In the genomic region with DNA sequence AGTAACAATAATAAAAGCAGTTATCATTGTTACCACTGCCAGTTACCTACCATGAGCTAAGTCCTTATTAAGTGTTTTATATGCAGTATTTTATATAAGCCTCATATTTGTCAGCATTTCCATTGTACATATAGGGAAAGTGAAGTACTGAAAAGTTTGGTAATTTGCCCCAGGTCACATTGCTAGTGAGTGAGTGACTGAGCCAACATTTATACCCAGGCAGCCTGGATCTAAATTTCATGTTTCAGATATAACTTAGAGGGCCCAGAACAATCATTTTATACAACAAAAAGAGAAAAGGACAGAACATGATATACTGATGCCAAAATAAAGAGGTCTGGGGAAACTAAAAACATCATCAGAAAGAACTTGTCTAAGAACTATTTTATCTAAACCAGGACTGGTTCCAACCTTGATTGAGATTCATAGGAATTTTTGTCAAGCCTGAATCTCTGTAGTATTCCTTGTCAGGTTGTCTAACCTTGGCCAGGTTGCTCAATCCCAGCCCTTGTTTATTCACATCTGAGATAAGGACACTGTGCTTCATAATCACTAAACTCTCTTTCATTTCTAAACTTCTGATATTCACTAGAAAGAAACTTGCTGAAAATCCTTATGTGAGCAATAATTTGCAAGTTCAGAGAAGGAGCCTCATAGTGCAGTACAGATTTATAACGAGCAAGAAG, we compare ENCODE assay signal across 24 cellular contexts.
DNase-seq lines count a peak whose midpoint lies in the region; ATAC-seq, FAIRE-seq and TF ChIP-seq lines count a peak whose summit lies in the region.
"Had no signal": no experiment of that assay in that cellular context is flagged by ENCODE, and none has a peak within 500 bp of the region (broad histone marks: within the 10 kb centered on the region; RNA-seq: fewer than 3 reads in every experiment).

No MANE protein-coding gene starts in this region.

- intact Hi-C loops in Calu3 (cut with micrococcal nuclease; ENCODE audit: unreplicated experiment) (no loop called here), heart left ventricle (cut with DNase I) (loop anchor here in 3 of 10 donors (5.0 to 10.0 kb wide), 4 partner anchors 55 to 237 kb away; no protein-coding TSS in a partner anchor)

- no peak overlapping the region for H3K4me3 ChIP-seq in heart left ventricle
- H3K4me3 ChIP-seq: GM23338, HAP-1, PC-9, SJCRH30 had no signal

- no peaks in the 10 kb centered on the region for H3K9me3 ChIP-seq in heart left ventricle
- H3K9me3 ChIP-seq: HAP-1, SJCRH30 had no signal

- no TSS peak for BruUV-seq in Calu3 (replicated peaks; lab: Mats Ljungman, UMichigan)

- H3K4me3 Mint-ChIP-seq in Calu3 (ENCODE audit: low read depth, unreplicated experiment): peak overlapping the region; percentile 16
- H3K4me3 Mint-ChIP-seq: GM23338, IgD-negative memory B cell had no signal

- peak; percentile 95 for ATAC-seq in left lobe of liver
- peak; percentile 27 for ATAC-seq in omental fat pad (ENCODE audit: low FRiP score)
- ATAC-seq in heart left ventricle: no peak
- ATAC-seq: GM23338, Right ventricle myocardium inferior had no signal

- H3K27ac ChIP-seq in VCaP: peak overlapping the region; percentile 53
- peak overlapping the region in 1 of 12 donors; percentile 19 for H3K27ac ChIP-seq in heart left ventricle
- H3K27ac ChIP-seq: 22Rv1, KMS-11, PC-9, SJCRH30 had no signal

- 22 to 37% (median 28%) methylated on average over 1 of the region's 1 CpG for WGBS in heart left ventricle, 4 donors

- H3K27me3 Mint-ChIP-seq in Calu3 (ENCODE audit: unreplicated experiment): no peaks in the 10 kb centered on the region

- H3K27me3 ChIP-seq in heart left ventricle: no peaks in the 10 kb centered on the region
- H3K27me3 ChIP-seq: SJCRH30 had no signal

- no peak for DNase-seq in Calu3
- peak; percentile 55 for DNase-seq in left lobe of liver (ENCODE audit: low spot score)
- DNase-seq in omental fat pad (ENCODE audit: low spot score): no peak
- no peak for DNase-seq in heart left ventricle
- DNase-seq in AML-193 (lab: John Stamatoyannopoulos, UW): no peak
- DNase-seq in GM19239 (ENCODE audit: insufficient read length, low spot score): no peak
- DNase-seq: DMS153; DND-41; MM.1S; NCI-H2029; NCI-H446 treated with DMSO at 0.1 percent for 48 hours; NCI-H526; NCI-H82; NK-92 treated with Interleukin-12 subunit alpha and Interleukin-12 subunit beta, amount 100 ng/mL, for 24 hours; PC-9; SJCRH30 had no signal

- peak overlapping the region; percentile 34 for H3K27ac Mint-ChIP-seq in Calu3 (ENCODE audit: unreplicated experiment)
- H3K27ac Mint-ChIP-seq: GM23338, IgD-negative memory B cell had no signal

- CTCF ChIA-PET in Calu3 (lab: Charles Lee): interaction anchor here (0.6 kb wide), 1 partner anchor 44 kb away, joined by 4 read pairs; no protein-coding TSS in a partner anchor

- TF ChIP-seq POLR2A in heart left ventricle (IDR thresholded peaks at IDR 0.05): no peak

- H3K4me1 Mint-ChIP-seq in Calu3 (ENCODE audit: low read depth, unreplicated experiment): peaks cover 77% of the 10 kb centered on the region
- H3K4me1 Mint-ChIP-seq: GM23338, IgD-negative memory B cell had no signal

- no peaks in the 10 kb centered on the region for H3K9me3 Mint-ChIP-seq in Calu3 (ENCODE audit: low read depth, unreplicated experiment)
- H3K9me3 Mint-ChIP-seq: GM23338 had no signal

- H3K4me1 ChIP-seq in heart left ventricle: peaks cover 0 to 17% (median 0%) of the 10 kb centered on the region in 12 donors
- H3K4me1 ChIP-seq: HAP-1, SJCRH30 had no signal

- no peak for FAIRE-seq in GM19239 (lab: Jason Lieb, UNC)
- FAIRE-seq: GM12892 had no signal

- no peaks in the 10 kb centered on the region for H3K36me3 ChIP-seq in heart left ventricle
- H3K36me3 ChIP-seq: HAP-1, SJCRH30 had no signal

- H3K36me3 Mint-ChIP-seq in Calu3 (ENCODE audit: insufficient read depth, unreplicated experiment): peaks cover 10% of the 10 kb centered on the region

- TF ChIP-seq CTCF in Calu3 (IDR thresholded peaks at IDR 0.05; ENCODE audit: unreplicated experiment): no peak
- no peak for TF ChIP-seq CTCF in VCaP (conservative IDR thresholded peaks at IDR 0.05)
- TF ChIP-seq CTCF in omental fat pad (IDR thresholded peaks at IDR 0.05): no peak
- TF ChIP-seq CTCF in heart left ventricle (IDR thresholded peaks at IDR 0.05): no peak

Comparison
In these comparisons a context has a peak if more than half of its experiments do, and no peak if none do; other contexts are left out.
1. ATAC-seq: peak in left lobe of liver (single experiment) and omental fat pad (single experiment); none in heart left ventricle (0 of 4).